Comparison of ENCODE assay signal across 11 cellular contexts in the genomic region with DNA sequence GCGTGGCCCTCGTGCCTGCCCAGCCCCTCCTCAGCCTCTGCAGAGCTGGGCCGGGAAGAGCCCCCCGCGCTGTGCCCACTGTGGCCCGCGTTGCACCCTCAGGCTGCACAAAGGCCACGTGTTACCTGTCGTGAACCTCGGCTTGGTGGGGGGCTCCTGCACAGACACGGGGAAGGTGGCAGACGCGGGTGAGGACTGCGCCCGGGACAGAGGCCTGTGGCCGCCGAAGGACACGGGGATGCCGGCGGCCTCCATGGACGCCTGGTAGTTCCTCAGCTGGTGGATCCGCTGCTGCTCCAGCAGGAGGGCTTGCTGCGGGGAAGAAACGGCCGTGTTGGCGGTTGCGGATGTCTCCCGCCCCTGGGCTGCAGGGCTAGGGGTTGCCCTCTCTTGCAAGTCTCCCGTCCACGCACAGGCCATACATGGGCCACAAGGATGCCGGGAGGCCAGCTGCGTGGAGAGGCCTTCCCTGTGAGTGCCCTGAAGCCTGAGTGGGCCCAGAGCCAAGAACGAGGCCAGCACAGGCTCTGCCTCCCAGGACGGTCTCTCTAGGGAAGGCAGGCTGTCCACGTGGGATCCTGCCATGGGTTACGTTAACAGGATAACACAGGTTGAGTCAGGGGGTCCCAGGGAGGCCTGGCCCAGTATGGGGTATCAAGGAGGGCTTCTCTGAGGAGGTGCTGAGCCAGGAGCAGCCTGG.
DNase-seq lines count a peak whose midpoint lies in the region; ATAC-seq and TF ChIP-seq lines count a peak whose summit lies in the region.
"Had no signal": no experiment of that assay in that cellular context is flagged by ENCODE, and none has a peak within 500 bp of the region (broad histone marks: within the 10 kb centered on the region; RNA-seq: fewer than 3 reads in every experiment).

No MANE protein-coding gene starts in this region.

- TF ChIP-seq CTCF in sigmoid colon (IDR thresholded peaks at IDR 0.05), result no peak
- no peak for TF ChIP-seq CTCF in gastrocnemius medialis (IDR thresholded peaks at IDR 0.05 in 4 of 5, conservative IDR thresholded peaks at IDR 0.05 in 1 of 5)
- TF ChIP-seq CTCF in spleen (IDR thresholded peaks at IDR 0.05 in 8 of 11, conservative IDR thresholded peaks at IDR 0.05 in 3 of 11), result no peak

- 94% methylated on average over 36 of the region's 36 CpGs for WGBS in sigmoid colon, 2 donors
- 94 to 96% (median 95%) methylated on average over 26 to 36 of the region's 36 CpGs for WGBS in spleen, 5 donors

- no peak for TF ChIP-seq EP300 in sigmoid colon (IDR thresholded peaks at IDR 0.05)

- TF ChIP-seq POLR2A in sigmoid colon (IDR thresholded peaks at IDR 0.05) (no peak), gastrocnemius medialis (IDR thresholded peaks at IDR 0.05) (no peak), spleen (IDR thresholded peaks at IDR 0.05) (no peak)

- no peak for ATAC-seq in gastrocnemius medialis
- ATAC-seq: Panc1 had no signal

- H3K9me3 ChIP-seq in muscle layer of colon (ENCODE audit: low read length) (no peaks in the 10 kb centered on the region), sigmoid colon (no peaks in the 10 kb centered on the region), gastrocnemius medialis (no peaks in the 10 kb centered on the region), spleen (no peaks in the 10 kb centered on the region)
- H3K9me3 ChIP-seq: MG63 had no signal

- in situ Hi-C loops in gastrocnemius medialis (cut with MboI; ENCODE audit: low sequenced_read_pairs in 4 of 4), result no loop called here

- H3K27ac ChIP-seq in angular gyrus (ENCODE audit: low read depth, low read length) (peak overlapping the region; percentile 60), muscle layer of colon (ENCODE audit: low read depth, low read length) (peak overlapping the region; percentile 78), sigmoid colon (peak overlapping the region; percentile 80 to 96 (median 88)), gastrocnemius medialis (peak overlapping the region in 1 of 4 donors; percentile 12), spleen (no peak overlapping the region)

- DNase-seq in sigmoid colon (peak; percentile 87), DMS153 (lab: John Stamatoyannopoulos, UW) (no peak), ecto neural progenitor cell (ENCODE audit: low spot score) (no peak), gastrocnemius medialis (no peak), spleen (no peak)
- DNase-seq: MG63, NCI-H1092 treated with DMSO at 0.1 percent for 48 hours, NCI-H510A treated with DMSO at 0.1 percent for 48 hours had no signal

- intact Hi-C loops in sigmoid colon (cut with DNase I), result loop anchor here (5.0 to 10.0 kb wide), 3 partner anchors 196 to 883 kb away; no protein-coding TSS in a partner anchor
- intact Hi-C loops in gastrocnemius medialis (cut with DNase I; ENCODE audit: low total_unique reads), result no loop called here
- intact Hi-C loops in spleen (cut with DNase I; ENCODE audit: low total_unique reads), result no loop called here

- H3K36me3 ChIP-seq in muscle layer of colon (ENCODE audit: insufficient read depth, low read length) (peaks cover 64% of the 10 kb centered on the region), sigmoid colon (peaks cover 34 to 72% (median 46%) of the 10 kb centered on the region in 4 donors), gastrocnemius medialis (peaks cover 3 to 73% of the 10 kb centered on the region in 2 donors), spleen (peaks cover 0 to 99% (median 68%) of the 10 kb centered on the region in 6 donors)
- H3K36me3 ChIP-seq: MG63 had no signal

- peak overlapping the region; percentile 65 for H3K9ac ChIP-seq in muscle layer of colon (ENCODE audit: low read length)

- H3K27me3 ChIP-seq in muscle layer of colon (ENCODE audit: control insufficient read depth in 1 of 2, insufficient read depth in 2 of 2, low read length in 2 of 2) (no peaks in the 10 kb centered on the region), sigmoid colon (no peaks in the 10 kb centered on the region), gastrocnemius medialis (no peaks in the 10 kb centered on the region), spleen (replicated peaks in 1 of 7) (no peaks in the 10 kb centered on the region)
- H3K27me3 ChIP-seq: MG63 had no signal

- H3K4me3 ChIP-seq in muscle layer of colon (ENCODE audit: low read depth in 1 of 2, low read length in 2 of 2), result no peak overlapping the region
- H3K4me3 ChIP-seq in sigmoid colon, result no peak overlapping the region
- no peak overlapping the region for H3K4me3 ChIP-seq in gastrocnemius medialis
- no peak overlapping the region for H3K4me3 ChIP-seq in spleen
- H3K4me3 ChIP-seq: MG63 had no signal

- H3K4me1 ChIP-seq in muscle layer of colon (ENCODE audit: insufficient read depth, low read length), result peaks cover 53% of the 10 kb centered on the region
- H3K4me1 ChIP-seq in sigmoid colon, result peaks cover 0 to 70% (median 54%) of the 10 kb centered on the region in 4 donors
- peaks cover 0 to 7% of the 10 kb centered on the region in 2 donors for H3K4me1 ChIP-seq in gastrocnemius medialis
- H3K4me1 ChIP-seq in spleen, result peaks cover 6 to 43% (median 23%) of the 10 kb centered on the region in 6 donors

Comparison
In these comparisons a context has a peak if more than half of its experiments do, and no peak if none do; other contexts are left out.
1. H3K27ac ChIP-seq: peak in angular gyrus (single experiment), muscle layer of colon (single experiment) and sigmoid colon (4 of 4); none in spleen (0 of 8).